In the genomic region with DNA sequence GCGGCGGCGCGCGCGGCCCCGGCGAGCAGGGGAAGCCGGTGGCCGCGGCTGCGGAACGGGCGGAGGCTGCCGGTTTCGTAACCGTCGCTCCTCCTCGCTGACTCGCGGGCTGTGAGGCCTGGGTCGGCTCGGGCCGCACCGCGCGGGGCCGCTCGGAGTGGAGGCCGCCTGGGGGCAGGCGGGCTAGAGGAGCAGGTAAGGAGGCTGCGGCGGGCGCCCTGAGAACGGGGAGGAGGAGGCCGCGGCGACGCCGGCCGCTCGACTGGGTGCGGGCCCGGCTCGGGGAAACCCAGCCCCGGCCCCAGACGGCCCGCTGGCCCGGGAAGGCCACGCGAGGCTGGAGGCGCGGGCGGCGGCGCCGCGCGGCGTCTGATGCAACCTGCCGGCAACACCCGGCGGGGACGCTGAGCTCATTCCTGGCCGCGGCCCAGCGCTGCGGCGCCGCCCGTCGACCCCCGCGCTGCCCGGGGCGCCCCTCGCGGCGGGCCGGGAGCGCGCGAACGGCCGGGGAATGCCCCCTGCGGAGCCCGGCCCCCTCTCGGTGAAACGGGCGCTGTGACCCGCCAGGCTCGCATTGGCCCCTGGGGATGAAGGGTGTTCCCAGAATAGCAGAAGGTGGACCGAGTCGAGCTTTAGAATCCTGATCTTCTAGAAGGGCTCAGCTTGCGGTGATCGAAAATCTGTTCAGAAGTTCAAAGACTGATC, we compare ENCODE assay signal across 8 cellular contexts. TPM values are rescaled to one million over a fixed set of nuclear protein-coding genes. Genes with fewer than 3 reads are reported as not detected.
A peak's percentile ranks its signal among the peaks of the same experiment; 100 is the strongest.
DNase-seq lines count a peak whose midpoint lies in the region; ATAC-seq, FAIRE-seq and TF ChIP-seq lines count a peak whose summit lies in the region.

TSS of gene CEBPG (plus strand) at position 9 of the 705 bp plus-strand sequence. CDS start 5,531 bp downstream, outside the sequence.

- H3K9ac ChIP-seq in astrocyte (ENCODE audit: low read length) = peak within 1 kb of the TSS; percentile 97
- H3K9ac ChIP-seq in skeletal muscle satellite cell (ENCODE audit: low read depth, low read length) = peak within 1 kb of the TSS; percentile 98

- ATAC-seq in GM21360 (IDR thresholded peaks at IDR 0.05; ENCODE audit: unreplicated experiment) = peak; percentile 45

- H3K27me3 ChIP-seq in GM06990 (replicated peaks; ENCODE audit: control insufficient read depth, insufficient read depth, low read length) (no peaks in the 10 kb centered on the region), HL-60 (ENCODE audit: insufficient read depth, poor library complexity, severe bottlenecking) (no peaks in the 10 kb centered on the region), astrocyte (ENCODE audit: insufficient read depth, low read length) (no peaks in the 10 kb centered on the region), hepatocyte (no peaks in the 10 kb centered on the region), skeletal muscle satellite cell (ENCODE audit: control insufficient read depth, insufficient read depth, low read length) (no peaks in the 10 kb centered on the region)

- peak within 1 kb of the TSS; percentile 86 for H2AFZ ChIP-seq in astrocyte (ENCODE audit: low read depth, low read length)
- H2AFZ ChIP-seq in hepatocyte = peak within 1 kb of the TSS; percentile 94

- no peak for TF ChIP-seq CTCF in GM06990 (IDR thresholded peaks at IDR 0.05; ENCODE audit: insufficient read depth, low read length, poor library complexity, severe bottlenecking)
- TF ChIP-seq CTCF in HL-60 (IDR thresholded peaks at IDR 0.05; ENCODE audit: insufficient read depth, low read length) = no peak
- peak; percentile 3 for TF ChIP-seq CTCF in astrocyte (IDR thresholded peaks at IDR 0.05; ENCODE audit: insufficient read depth, low read depth, low read length)
- peak; percentile 13 for TF ChIP-seq CTCF in hepatocyte (IDR thresholded peaks at IDR 0.05; ENCODE audit: poor library complexity)

- H3K4me2 ChIP-seq in astrocyte (ENCODE audit: low read length) = peak within 1 kb of the TSS; percentile 93
- peak within 1 kb of the TSS; percentile 88 for H3K4me2 ChIP-seq in hepatocyte
- peak within 1 kb of the TSS; percentile 93 for H3K4me2 ChIP-seq in skeletal muscle satellite cell (ENCODE audit: low read length)

- H3K27me3 Mint-ChIP-seq in astrocyte (ENCODE audit: low read depth, unreplicated experiment) = no peaks in the 10 kb centered on the region

- H3K79me2 ChIP-seq in astrocyte (ENCODE audit: insufficient read depth, low read length) (peaks cover 50% of the 10 kb centered on the region), hepatocyte (peaks cover 48% of the 10 kb centered on the region)

- in situ Hi-C loops in SK-MEL-5 (cut with HindIII; ENCODE audit: low pct_unique_long_range_greater_than_20kb, low sequenced_read_pairs) = no loop called here

- H4K20me1 ChIP-seq in astrocyte (ENCODE audit: insufficient read depth, low read length) (peaks cover 47% of the 10 kb centered on the region), hepatocyte (ENCODE audit: insufficient read depth, poor library complexity, severe bottlenecking) (peaks cover 44% of the 10 kb centered on the region)

- H3K27ac Mint-ChIP-seq in astrocyte (ENCODE audit: unreplicated experiment) = peak within 1 kb of the TSS; percentile 92

- H3K9me3 Mint-ChIP-seq in astrocyte (ENCODE audit: unreplicated experiment) = no peaks in the 10 kb centered on the region

- H3K27ac ChIP-seq in HL-60 (replicated peaks) (peak within 1 kb of the TSS; percentile 95), astrocyte (ENCODE audit: low read depth, low read length) (peak within 1 kb of the TSS; percentile 90), hepatocyte (peak within 1 kb of the TSS; percentile 99)

- H3K9me2 ChIP-seq in hepatocyte (replicated peaks; ENCODE audit: insufficient read depth) = no peaks in the 10 kb centered on the region

- 1% methylated on average over 47 of the region's 96 CpGs for WGBS in hepatocyte (ENCODE audit: low lambda C conversion rate, missing lambda C conversion rate)

- H3K4me3 Mint-ChIP-seq in astrocyte (ENCODE audit: unreplicated experiment) = peak within 1 kb of the TSS; percentile 94

- DNase-seq in GM06990 (ENCODE audit: extremely low read depth, insufficient read length) (no peak), HL-60 (ENCODE audit: low read depth in 1 of 2, low spot score in 1 of 2) (peak in 1 of 2 experiments; percentile 51), SK-MEL-5 (ENCODE audit: low read depth, low spot score) (peak; percentile 30), astrocyte (ENCODE audit: low read depth) (peak; percentile 9), hepatocyte (ENCODE audit: low spot score) (peak; percentile 88), Ammon's horn (ENCODE audit: low spot score) (no peak)

- H3K4me3 ChIP-seq in GM06990 (replicated peaks; ENCODE audit: low read depth, low read length) = peak within 1 kb of the TSS; percentile 76
- H3K4me3 ChIP-seq in HL-60 (replicated peaks; ENCODE audit: insufficient read depth, low read length) = peak within 1 kb of the TSS; percentile 79
- H3K4me3 ChIP-seq in astrocyte (ENCODE audit: insufficient read depth, low read depth, low read length) = peak within 1 kb of the TSS; percentile 89
- H3K4me3 ChIP-seq in hepatocyte = peak within 1 kb of the TSS; percentile 90
- H3K4me3 ChIP-seq in skeletal muscle satellite cell (ENCODE audit: low read length) = peak within 1 kb of the TSS; percentile 98

- H3K9me3 ChIP-seq in astrocyte (ENCODE audit: insufficient read depth, low read depth, low read length) (no peaks in the 10 kb centered on the region), hepatocyte (ENCODE audit: low read depth) (no peaks in the 10 kb centered on the region), skeletal muscle satellite cell (replicated peaks; ENCODE audit: low read length) (no peaks in the 10 kb centered on the region)

- no peaks in the 10 kb centered on the region for H3K36me3 Mint-ChIP-seq in astrocyte (ENCODE audit: low read depth, unreplicated experiment)

- H3K4me1 Mint-ChIP-seq in astrocyte (ENCODE audit: low read depth, unreplicated experiment) = peaks cover 30% of the 10 kb centered on the region

- FAIRE-seq in astrocyte (lab: Jason Lieb, UNC) = no peak

- H3K4me1 ChIP-seq in astrocyte (ENCODE audit: insufficient read depth, low read length) = peaks cover 20% of the 10 kb centered on the region
- H3K4me1 ChIP-seq in hepatocyte (ENCODE audit: insufficient read depth) = peaks cover 42% of the 10 kb centered on the region
- H3K4me1 ChIP-seq in skeletal muscle satellite cell (ENCODE audit: control insufficient read depth, insufficient read depth, low read length) = peaks cover 29% of the 10 kb centered on the region

- H3K36me3 ChIP-seq in GM06990 (ENCODE audit: control insufficient read depth, insufficient read depth, low read length) = no peaks in the 10 kb centered on the region; the same call in 1 of the 2 replicates
- no peaks in the 10 kb centered on the region for H3K36me3 ChIP-seq in astrocyte (ENCODE audit: insufficient read depth, low read length)
- no peaks in the 10 kb centered on the region for H3K36me3 ChIP-seq in hepatocyte (replicated peaks; ENCODE audit: insufficient read depth, low read depth)
- H3K36me3 ChIP-seq in skeletal muscle satellite cell (ENCODE audit: insufficient read depth, low read length) = no peaks in the 10 kb centered on the region

RNA-seq across cellular contexts. Expression of gene CEBPG, which starts in this region (rescaled TPM):
- total RNA-seq in SK-MEL-5 (2014; rRNA removed; shearing (Covaris generic)) = 28.5 and 33.4 TPM in 2 replicates
- 27.0 and 35.4 TPM in 2 replicates for polyA plus RNA-seq in SK-MEL-5 (2015; cell fraction: cytosol; rRNA removed)
- polyA plus RNA-seq in SK-MEL-5 (2015; cell fraction: nucleus; rRNA removed) = 36.3 and 38.3 TPM in 2 replicates
- total RNA-seq in astrocyte (31.7 and 34.0 TPM in 2 replicates), hepatocyte (69.4 and 69.5 TPM in 2 replicates)
- polyA plus RNA-seq in hepatocyte = 26.2 and 33.1 TPM in 2 replicates
- total RNA-seq in skeletal muscle satellite cell (2012; rRNA removed) = 17.0 and 20.8 TPM in 2 replicates

Comparison
In these comparisons a context has a peak if more than half of its experiments do, and no peak if none do; other contexts are left out.
1. DNase-seq: peak in SK-MEL-5 (single experiment), astrocyte (single experiment) and hepatocyte (single experiment); none in GM06990 (single experiment) and Ammon's horn (single experiment).
2. CTCF ChIP-seq: peak in astrocyte (single experiment) and hepatocyte (single experiment); none in GM06990 (single experiment) and HL-60 (single experiment).
3. Peak in every context shown above with its lines, with median percentiles within 50 percentile points of each other: H3K4me3 ChIP-seq, H3K27ac ChIP-seq and H3K4me2 ChIP-seq.